8 cellular contexts compared by ENCODE assay signal in the genomic region with DNA sequence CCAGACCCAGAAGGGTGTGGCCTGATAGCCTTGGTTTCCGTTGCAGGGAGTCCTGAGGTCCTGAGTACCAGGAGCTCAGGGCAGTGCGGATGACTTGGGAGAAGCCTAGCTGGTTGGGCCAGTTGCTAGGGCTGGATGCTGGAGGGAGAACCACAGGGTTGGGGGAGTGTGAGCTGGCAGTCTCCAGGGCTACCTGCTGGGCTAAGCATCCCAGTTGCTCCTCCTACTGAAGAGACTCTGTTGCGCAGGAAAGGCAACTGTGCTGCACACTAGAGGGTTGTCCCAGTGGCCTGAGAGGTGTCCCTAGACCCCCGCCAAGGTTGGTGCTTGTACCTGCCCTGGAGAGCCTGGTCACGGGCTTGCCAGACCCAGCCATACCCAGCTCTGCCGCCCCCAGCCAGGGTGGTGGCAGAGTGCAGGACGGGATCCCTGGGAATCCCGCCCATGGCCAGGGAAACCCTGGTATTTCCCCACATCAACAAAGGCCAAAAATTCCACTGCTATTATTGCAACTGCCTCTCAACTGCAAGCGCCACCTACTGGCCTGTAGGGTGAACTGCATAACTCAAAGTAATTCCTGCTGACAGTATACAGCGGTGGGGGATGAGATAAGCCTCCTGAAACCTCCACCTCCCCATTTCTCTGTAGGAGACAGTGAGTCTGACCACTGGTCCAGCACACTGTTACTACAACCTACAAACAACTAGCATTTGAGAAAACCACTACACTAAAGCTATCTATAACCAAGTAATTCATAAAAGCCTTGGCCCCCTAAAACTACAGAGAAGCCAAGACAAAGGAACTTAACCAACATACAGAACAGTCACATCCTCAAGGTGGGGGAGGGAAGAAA.
DNase-seq lines count a peak whose midpoint lies in the region; ATAC-seq and TF ChIP-seq lines count a peak whose summit lies in the region.

No MANE protein-coding gene starts in this region.

- H3K36me3 ChIP-seq in thyroid gland: no peaks in the 10 kb centered on the region

- H3K27ac Mint-ChIP-seq in HFFc6: no peak overlapping the region
- peak overlapping the region in 1 of 10 donors; percentile 43 for H3K27ac Mint-ChIP-seq in naive thymus-derived CD8-positive, alpha-beta T cell

- intact Hi-C loops in thyroid gland (cut with DNase I): no loop called here

- no peak overlapping the region; the same call in 1 of the 2 replicates for H3K4me3 Mint-ChIP-seq in HFFc6
- H3K4me3 Mint-ChIP-seq in naive thymus-derived CD8-positive, alpha-beta T cell: no peak overlapping the region

- DNase-seq in NOMO-1 (lab: John Stamatoyannopoulos, UW; ENCODE audit: unreplicated experiment in 2 of 2): peak; percentile 19 to 31
- DNase-seq in NOMO-1 treated with dmso at 0.1 percent for 144 hours (lab: John Stamatoyannopoulos, UW; ENCODE audit: unreplicated experiment): no peak
- DNase-seq in HFFc6: peak; percentile 61
- DNase-seq in NCI-H1105 (lab: John Stamatoyannopoulos, UW): peak; percentile 29
- peak; percentile 64 for DNase-seq in activated CD4-positive, alpha-beta T cell treated with anti-CD3 and anti-CD28 coated beads for 48 hours
- peak; percentile 68 for DNase-seq in ecto neural progenitor cell (ENCODE audit: low spot score)
- DNase-seq in naive thymus-derived CD8-positive, alpha-beta T cell: peak; percentile 19 to 77 (median 52)
- peak; percentile 40 to 50 for DNase-seq in thyroid gland

- H3K27ac ChIP-seq in thyroid gland: no peak overlapping the region

- POLR2A ChIA-PET in naive thymus-derived CD8-positive, alpha-beta T cell (lab: Charles Lee): interaction anchor here (0.6 kb wide), 2 partner anchors 17 to 164 kb away, joined by 3 read pairs; no protein-coding TSS in a partner anchor

- peaks cover 11% of the 10 kb centered on the region for H3K36me3 Mint-ChIP-seq in HFFc6 (ENCODE audit: low read depth)
- H3K36me3 Mint-ChIP-seq in naive thymus-derived CD8-positive, alpha-beta T cell: no peaks in the 10 kb centered on the region

- peaks cover 3% of the 10 kb centered on the region; the same call in 1 of the 2 replicates for H3K27me3 Mint-ChIP-seq in HFFc6 (ENCODE audit: insufficient read depth)
- H3K27me3 Mint-ChIP-seq in naive thymus-derived CD8-positive, alpha-beta T cell: peaks cover 4 to 8% (median 6%) of the 10 kb centered on the region in 5 donors

- 0 out of 2 replicates have a peak, but pooled peaks cover 8% of the 10 kb centered on the region for H3K9me3 Mint-ChIP-seq in HFFc6
- peaks cover 0 to 3% (median 0%) of the 10 kb centered on the region in 9 donors for H3K9me3 Mint-ChIP-seq in naive thymus-derived CD8-positive, alpha-beta T cell

- ATAC-seq in naive thymus-derived CD8-positive, alpha-beta T cell: peak; percentile 67 to 73

- TF ChIP-seq CTCF in HFFc6 (IDR thresholded peaks at IDR 0.05) (peak; percentile 97), thyroid gland (IDR thresholded peaks at IDR 0.05) (peak; percentile 44 to 86 (median 62))

- H3K4me1 Mint-ChIP-seq in HFFc6 (ENCODE audit: low read depth): peaks cover 24% of the 10 kb centered on the region
- H3K4me1 Mint-ChIP-seq in naive thymus-derived CD8-positive, alpha-beta T cell: peaks cover 0 to 10% (median 0%) of the 10 kb centered on the region in 4 donors

- H3K4me1 ChIP-seq in thyroid gland: no peaks in the 10 kb centered on the region

- H3K9me3 ChIP-seq in thyroid gland: no peaks in the 10 kb centered on the region

- TF ChIP-seq POLR2A in thyroid gland (IDR thresholded peaks at IDR 0.05): no peak

- WGBS in thyroid gland, 2 donors: 40 to 58% methylated on average over 3 to 8 of the region's 10 CpGs

- H3K27me3 ChIP-seq in thyroid gland: no peaks in the 10 kb centered on the region

- H3K4me3 ChIP-seq in thyroid gland (replicated peaks in 1 of 3): no peak overlapping the region
